In genomic region chr2:61354486-61355197, GRCh38 we compare ENCODE assay signal across 19 cellular contexts.
"Had no signal": no experiment of that assay in that cellular context is flagged by ENCODE, and none has a peak within 500 bp of the region (broad histone marks: within the 10 kb centered on the region; RNA-seq: fewer than 3 reads in every experiment).

No MANE protein-coding gene starts in this region.

- H3K27me3 Mint-ChIP-seq: activated B cell treated with CpG ODN at 0.5 μM for 24 hours; activated CD4-positive, alpha-beta T cell treated with anti-CD3 and anti-CD28 coated beads, Interleukin-2, amount 10 ng/mL, durations not matched to agents 7 days and 5 days; activated naive CD4-positive, alpha-beta T cell treated with anti-CD3 and anti-CD28 coated beads, Interleukin-2, amount 10 ng/mL, durations not matched to agents 7 days and 5 days; type B pancreatic cell had no signal

- H3K36me3 ChIP-seq: breast epithelium had no signal

- DNase-seq: activated B cell treated with CpG ODN at 0.5 μM for 24 hours; activated CD4-positive, alpha-beta T cell treated with anti-CD3 and anti-CD28 coated beads, Interleukin-2, amount 10 ng/mL, durations not matched to agents 7 days and 5 days; activated CD8-positive, alpha-beta memory T cell treated with anti-CD3 and anti-CD28 coated beads for 24 hours; activated naive CD4-positive, alpha-beta T cell treated with anti-CD3 and anti-CD28 coated beads, Interleukin-2, amount 10 ng/mL, durations not matched to agents 7 days and 5 days; amygdala; esophagus squamous epithelium; foreskin keratinocyte; head of caudate nucleus; islet precursor cell; left ventricle myocardium inferior; mesendoderm; sigmoid colon; stimulated activated CD4-positive, alpha-beta T cell treated with anti-CD3 and anti-CD28 coated beads, Interleukin-2, amount 100 ng/mL, for 24 hours; stimulated activated naive CD4-positive, alpha-beta T cell treated with Interleukin-2 at 50 U/mL for 16 hours; T-helper 1 cell had no signal

- H3K27ac Mint-ChIP-seq: activated B cell treated with CpG ODN at 0.5 μM for 24 hours; activated CD4-positive, alpha-beta T cell treated with anti-CD3 and anti-CD28 coated beads, Interleukin-2, amount 10 ng/mL, durations not matched to agents 7 days and 5 days; activated T-helper 2 cell treated with anti-CD3 and anti-CD28 coated beads, Interferon-gamma antibody, Interleukin-2, Interleukin-4, amounts not matched to agents 10 μg/mL and 5 μg/mL and 100 μg/mL, durations not matched to agents 14 hours and 24 hours and 36 hours; type B pancreatic cell had no signal

- H3K27me3 ChIP-seq: breast epithelium, esophagus squamous epithelium, foreskin keratinocyte, sigmoid colon had no signal

- H3K27ac ChIP-seq: breast epithelium, esophagus squamous epithelium, foreskin keratinocyte, left ventricle myocardium inferior, sigmoid colon had no signal

- H3K4me3 ChIP-seq: breast epithelium, esophagus squamous epithelium, left ventricle myocardium inferior, sigmoid colon had no signal

- ATAC-seq: foreskin keratinocyte had no signal

- H3K4me1 ChIP-seq: breast epithelium, foreskin keratinocyte had no signal

- H3K4me3 Mint-ChIP-seq: activated B cell treated with CpG ODN at 0.5 μM for 24 hours; activated CD4-positive, alpha-beta T cell treated with anti-CD3 and anti-CD28 coated beads, Interleukin-2, amount 10 ng/mL, durations not matched to agents 7 days and 5 days; activated naive CD4-positive, alpha-beta T cell treated with anti-CD3 and anti-CD28 coated beads, Interleukin-2, amount 10 ng/mL, durations not matched to agents 7 days and 5 days; neural crest cell; type B pancreatic cell had no signal
